1 cellular context compared by ENCODE assay signal in the genomic region with DNA sequence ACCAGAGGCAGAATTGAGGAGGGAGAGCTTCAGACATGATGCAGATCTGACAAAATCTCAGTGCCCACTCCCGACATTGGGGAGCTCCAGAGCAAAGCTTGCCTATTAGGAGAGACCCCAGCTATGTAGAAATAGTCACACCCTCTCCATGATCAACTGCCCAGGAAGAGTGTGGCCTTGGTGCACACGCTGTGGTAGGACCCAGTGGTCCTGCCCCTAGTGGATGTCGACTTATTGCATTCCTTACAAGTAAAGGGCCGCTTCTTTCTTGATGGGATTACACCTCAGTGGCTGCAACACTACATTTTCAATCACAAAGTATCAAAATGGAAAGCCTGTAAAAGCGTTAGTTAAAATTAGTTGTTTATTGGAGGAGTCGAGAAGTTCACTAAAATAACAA.
TF ChIP-seq lines count a peak whose summit lies in the region.

No MANE protein-coding gene starts in this region.

TF ChIP-seq in GM23338, 12 proteins besides CTCF, POLR2A, EP300 and RAD21 (continued from another document):
- TF ChIP-seq, protein P1, sequence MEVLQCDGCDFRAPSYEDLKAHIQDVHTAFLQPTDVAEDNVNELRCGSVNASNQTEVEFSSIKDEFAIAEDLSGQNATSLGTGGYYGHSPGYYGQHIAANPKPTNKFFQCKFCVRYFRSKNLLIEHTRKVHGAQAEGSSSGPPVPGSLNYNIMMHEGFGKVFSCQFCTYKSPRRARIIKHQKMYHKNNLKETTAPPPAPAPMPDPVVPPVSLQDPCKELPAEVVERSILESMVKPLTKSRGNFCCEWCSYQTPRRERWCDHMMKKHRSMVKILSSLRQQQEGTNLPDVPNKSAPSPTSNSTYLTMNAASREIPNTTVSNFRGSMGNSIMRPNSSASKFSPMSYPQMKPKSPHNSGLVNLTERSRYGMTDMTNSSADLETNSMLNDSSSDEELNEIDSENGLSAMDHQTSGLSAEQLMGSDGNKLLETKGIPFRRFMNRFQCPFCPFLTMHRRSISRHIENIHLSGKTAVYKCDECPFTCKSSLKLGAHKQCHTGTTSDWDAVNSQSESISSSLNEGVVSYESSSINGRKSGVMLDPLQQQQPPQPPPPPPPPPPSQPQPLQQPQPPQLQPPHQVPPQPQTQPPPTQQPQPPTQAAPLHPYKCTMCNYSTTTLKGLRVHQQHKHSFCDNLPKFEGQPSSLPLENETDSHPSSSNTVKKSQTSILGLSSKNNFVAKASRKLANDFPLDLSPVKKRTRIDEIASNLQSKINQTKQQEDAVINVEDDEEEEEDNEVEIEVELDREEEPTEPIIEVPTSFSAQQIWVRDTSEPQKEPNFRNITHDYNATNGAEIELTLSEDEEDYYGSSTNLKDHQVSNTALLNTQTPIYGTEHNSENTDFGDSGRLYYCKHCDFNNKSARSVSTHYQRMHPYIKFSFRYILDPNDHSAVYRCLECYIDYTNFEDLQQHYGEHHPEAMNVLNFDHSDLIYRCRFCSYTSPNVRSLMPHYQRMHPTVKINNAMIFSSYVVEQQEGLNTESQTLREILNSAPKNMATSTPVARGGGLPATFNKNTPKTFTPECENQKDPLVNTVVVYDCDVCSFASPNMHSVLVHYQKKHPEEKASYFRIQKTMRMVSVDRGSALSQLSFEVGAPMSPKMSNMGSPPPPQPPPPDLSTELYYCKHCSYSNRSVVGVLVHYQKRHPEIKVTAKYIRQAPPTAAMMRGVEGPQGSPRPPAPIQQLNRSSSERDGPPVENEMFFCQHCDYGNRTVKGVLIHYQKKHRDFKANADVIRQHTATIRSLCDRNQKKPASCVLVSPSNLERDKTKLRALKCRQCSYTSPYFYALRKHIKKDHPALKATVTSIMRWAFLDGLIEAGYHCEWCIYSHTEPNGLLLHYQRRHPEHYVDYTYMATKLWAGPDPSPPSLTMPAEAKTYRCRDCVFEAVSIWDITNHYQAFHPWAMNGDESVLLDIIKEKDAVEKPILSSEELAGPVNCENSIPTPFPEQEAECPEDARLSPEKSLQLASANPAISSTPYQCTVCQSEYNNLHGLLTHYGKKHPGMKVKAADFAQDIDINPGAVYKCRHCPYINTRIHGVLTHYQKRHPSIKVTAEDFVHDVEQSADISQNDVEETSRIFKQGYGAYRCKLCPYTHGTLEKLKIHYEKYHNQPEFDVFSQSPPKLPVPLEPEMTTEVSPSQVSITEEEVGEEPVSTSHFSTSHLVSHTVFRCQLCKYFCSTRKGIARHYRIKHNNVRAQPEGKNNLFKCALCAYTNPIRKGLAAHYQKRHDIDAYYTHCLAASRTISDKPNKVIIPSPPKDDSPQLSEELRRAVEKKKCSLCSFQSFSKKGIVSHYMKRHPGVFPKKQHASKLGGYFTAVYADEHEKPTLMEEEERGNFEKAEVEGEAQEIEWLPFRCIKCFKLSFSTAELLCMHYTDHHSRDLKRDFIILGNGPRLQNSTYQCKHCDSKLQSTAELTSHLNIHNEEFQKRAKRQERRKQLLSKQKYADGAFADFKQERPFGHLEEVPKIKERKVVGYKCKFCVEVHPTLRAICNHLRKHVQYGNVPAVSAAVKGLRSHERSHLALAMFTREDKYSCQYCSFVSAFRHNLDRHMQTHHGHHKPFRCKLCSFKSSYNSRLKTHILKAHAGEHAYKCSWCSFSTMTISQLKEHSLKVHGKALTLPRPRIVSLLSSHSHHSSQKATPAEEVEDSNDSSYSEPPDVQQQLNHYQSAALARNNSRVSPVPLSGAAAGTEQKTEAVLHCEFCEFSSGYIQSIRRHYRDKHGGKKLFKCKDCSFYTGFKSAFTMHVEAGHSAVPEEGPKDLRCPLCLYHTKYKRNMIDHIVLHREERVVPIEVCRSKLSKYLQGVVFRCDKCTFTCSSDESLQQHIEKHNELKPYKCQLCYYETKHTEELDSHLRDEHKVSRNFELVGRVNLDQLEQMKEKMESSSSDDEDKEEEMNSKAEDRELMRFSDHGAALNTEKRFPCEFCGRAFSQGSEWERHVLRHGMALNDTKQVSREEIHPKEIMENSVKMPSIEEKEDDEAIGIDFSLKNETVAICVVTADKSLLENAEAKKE (CRISPR knock-in tag; IDR thresholded peaks at IDR 0.05) = no peak
- TF ChIP-seq STAT1 (IDR thresholded peaks at IDR 0.05; ENCODE audit: unreplicated experiment) (no peak), EZH2 (IDR thresholded peaks at IDR 0.05; ENCODE audit: low read depth, unreplicated experiment) (no peak), POLR2AphosphoS5 (IDR thresholded peaks at IDR 0.05; ENCODE audit: low read depth) (no peak), CREB1 (CRISPR knock-in tag; IDR thresholded peaks at IDR 0.05; ENCODE audit: low read depth) (no peak), EZH2phosphoT487 (IDR thresholded peaks at IDR 0.05; ENCODE audit: unreplicated experiment) (no peak)
- TF ChIP-seq, protein P2, sequence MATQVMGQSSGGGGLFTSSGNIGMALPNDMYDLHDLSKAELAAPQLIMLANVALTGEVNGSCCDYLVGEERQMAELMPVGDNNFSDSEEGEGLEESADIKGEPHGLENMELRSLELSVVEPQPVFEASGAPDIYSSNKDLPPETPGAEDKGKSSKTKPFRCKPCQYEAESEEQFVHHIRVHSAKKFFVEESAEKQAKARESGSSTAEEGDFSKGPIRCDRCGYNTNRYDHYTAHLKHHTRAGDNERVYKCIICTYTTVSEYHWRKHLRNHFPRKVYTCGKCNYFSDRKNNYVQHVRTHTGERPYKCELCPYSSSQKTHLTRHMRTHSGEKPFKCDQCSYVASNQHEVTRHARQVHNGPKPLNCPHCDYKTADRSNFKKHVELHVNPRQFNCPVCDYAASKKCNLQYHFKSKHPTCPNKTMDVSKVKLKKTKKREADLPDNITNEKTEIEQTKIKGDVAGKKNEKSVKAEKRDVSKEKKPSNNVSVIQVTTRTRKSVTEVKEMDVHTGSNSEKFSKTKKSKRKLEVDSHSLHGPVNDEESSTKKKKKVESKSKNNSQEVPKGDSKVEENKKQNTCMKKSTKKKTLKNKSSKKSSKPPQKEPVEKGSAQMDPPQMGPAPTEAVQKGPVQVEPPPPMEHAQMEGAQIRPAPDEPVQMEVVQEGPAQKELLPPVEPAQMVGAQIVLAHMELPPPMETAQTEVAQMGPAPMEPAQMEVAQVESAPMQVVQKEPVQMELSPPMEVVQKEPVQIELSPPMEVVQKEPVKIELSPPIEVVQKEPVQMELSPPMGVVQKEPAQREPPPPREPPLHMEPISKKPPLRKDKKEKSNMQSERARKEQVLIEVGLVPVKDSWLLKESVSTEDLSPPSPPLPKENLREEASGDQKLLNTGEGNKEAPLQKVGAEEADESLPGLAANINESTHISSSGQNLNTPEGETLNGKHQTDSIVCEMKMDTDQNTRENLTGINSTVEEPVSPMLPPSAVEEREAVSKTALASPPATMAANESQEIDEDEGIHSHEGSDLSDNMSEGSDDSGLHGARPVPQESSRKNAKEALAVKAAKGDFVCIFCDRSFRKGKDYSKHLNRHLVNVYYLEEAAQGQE (IDR thresholded peaks at IDR 0.05; ENCODE audit: unreplicated experiment) = no peak
- TF ChIP-seq, protein P3, sequence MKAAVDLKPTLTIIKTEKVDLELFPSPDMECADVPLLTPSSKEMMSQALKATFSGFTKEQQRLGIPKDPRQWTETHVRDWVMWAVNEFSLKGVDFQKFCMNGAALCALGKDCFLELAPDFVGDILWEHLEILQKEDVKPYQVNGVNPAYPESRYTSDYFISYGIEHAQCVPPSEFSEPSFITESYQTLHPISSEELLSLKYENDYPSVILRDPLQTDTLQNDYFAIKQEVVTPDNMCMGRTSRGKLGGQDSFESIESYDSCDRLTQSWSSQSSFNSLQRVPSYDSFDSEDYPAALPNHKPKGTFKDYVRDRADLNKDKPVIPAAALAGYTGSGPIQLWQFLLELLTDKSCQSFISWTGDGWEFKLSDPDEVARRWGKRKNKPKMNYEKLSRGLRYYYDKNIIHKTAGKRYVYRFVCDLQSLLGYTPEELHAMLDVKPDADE (IDR thresholded peaks at IDR 0.05) = no peak
